In genomic region chr14:95156765-95157194, GRCh38 we compare ENCODE assay signal across 8 cellular contexts. TPM values are rescaled to one million over a fixed set of nuclear protein-coding genes. Genes with fewer than 3 reads are reported as not detected.
DNase-seq lines count a peak whose midpoint lies in the region; ATAC-seq, FAIRE-seq and TF ChIP-seq lines count a peak whose summit lies in the region.

No MANE protein-coding gene starts in this region.

- WGBS in pancreas, 2 donors, result 0% methylated on average over 34 to 61 of the region's 61 CpGs

- intact Hi-C loops in head of caudate nucleus (cut with DNase I) (loop anchor here (5.0 kb wide), 1 partner anchor 39 kb away; no protein-coding TSS in a partner anchor), pancreas (cut with DNase I) (no loop called here)

- H3K27me3 ChIP-seq in pancreas, result no peaks in the 10 kb centered on the region

- H3K4me1 ChIP-seq in pancreas, result peaks cover 4 to 46% (median 10%) of the 10 kb centered on the region in 3 donors

- no peak for TF ChIP-seq CTCF in pancreas (IDR thresholded peaks at IDR 0.05)

- ATAC-seq in GM18508 (IDR thresholded peaks at IDR 0.05; ENCODE audit: insufficient read depth, unreplicated experiment) (peak; percentile 9), HG02588 (IDR thresholded peaks at IDR 0.05; ENCODE audit: unreplicated experiment) (peak; percentile 29), pancreas (peak; percentile 25 to 60 (median 31))

- peak overlapping the region; percentile 93 to 97 (median 96) for H3K27ac ChIP-seq in pancreas

- peak overlapping the region; percentile 73 to 89 (median 80) for H3K4me3 ChIP-seq in pancreas

- no peaks in the 10 kb centered on the region for H3K9me3 ChIP-seq in pancreas

- DNase-seq in NCI-H510A treated with DMSO at 0.1 percent for 48 hours (lab: John Stamatoyannopoulos, UW) (peak; percentile 12), head of caudate nucleus (peak in 37 of 42 donors; percentile 17 to 66 (median 45)), pancreas (peak; percentile 36 to 87 (median 61)), SHP77 treated with DMSO at 0.1 percent for 48 hours (lab: John Stamatoyannopoulos, UW) (no peak), putamen (ENCODE audit: low spot score) (no peak)
- peak; percentile 79 for DNase-seq in activated effector memory CD4-positive, alpha-beta T cell treated with anti-CD3 and anti-CD28 coated beads, Interleukin-2, amount 50 U/mL, for 16 hours

- H3K36me3 ChIP-seq in pancreas, result no peaks in the 10 kb centered on the region

- no peak for FAIRE-seq in pancreas (lab: Jason Lieb, UNC)

RNA-seq across cellular contexts. Expression of gene DICER1, which starts 0.5 kb away (rescaled TPM):
- 10 to 100 TPM; 22.1 to 37.8 (median 26.4) TPM for total RNA-seq in pancreas
- polyA plus RNA-seq in pancreas, result 10 to 100 TPM in 1 of 2 donors, 1 to 10 TPM in 1; 5.7 to 11.8 TPM

Comparison
In these comparisons a context has a peak if more than half of its experiments do, and no peak if none do; other contexts are left out.
1. DNase-seq: peak in NCI-H510A treated with DMSO at 0.1 percent for 48 hours (single experiment), activated effector memory CD4-positive, alpha-beta T cell treated with anti-CD3 and anti-CD28 coated beads, Interleukin-2, amount 50 U/mL, for 16 hours (single experiment), head of caudate nucleus (37 of 42) and pancreas (6 of 6); none in SHP77 treated with DMSO at 0.1 percent for 48 hours (single experiment) and putamen (single experiment).
2. Peak in every context shown above with its lines, with median percentiles within 50 percentile points of each other: ATAC-seq.